In genomic region chr7:157493017-157493416, GRCh38 we compare ENCODE assay signal across 23 cellular contexts.
A peak's percentile ranks its signal among the peaks of the same experiment; 100 is the strongest.
DNase-seq lines count a peak whose midpoint lies in the region; ATAC-seq, FAIRE-seq and TF ChIP-seq lines count a peak whose summit lies in the region.
"Had no signal": no experiment of that assay in that cellular context is flagged by ENCODE, and none has a peak within 500 bp of the region (broad histone marks: within the 10 kb centered on the region; RNA-seq: fewer than 3 reads in every experiment).

No MANE protein-coding gene starts in this region.

- H2BK15ac ChIP-seq in H1 (ENCODE audit: low read length) = no peak overlapping the region

- no peak overlapping the region for H2BK120ac ChIP-seq in H1 (replicated peaks; ENCODE audit: low read depth, low read length)

- H3K9me3 ChIP-seq in right atrium auricular region = peaks cover 0 to 18% of the 10 kb centered on the region in 2 donors
- no peaks in the 10 kb centered on the region for H3K9me3 ChIP-seq in H1 (ENCODE audit: insufficient read depth in 2 of 2, low read depth in 1 of 2, low read length in 1 of 2)
- H3K9me3 ChIP-seq: mucosa of descending colon, thoracic aorta had no signal

- intact Hi-C loops in left cardiac atrium (cut with DNase I) = no loop called here

- H2BK12ac ChIP-seq in H1 (ENCODE audit: low read depth, low read length) = no peak overlapping the region

- POLR2A ChIA-PET in H1 (lab: Charles Lee; ENCODE audit: partially characterized antibody) = no interaction called here

- H3K4me3 ChIP-seq in right atrium auricular region (no peak overlapping the region), H1 (ENCODE audit: extremely low read depth in 1 of 4, insufficient read depth in 2 of 4, low read depth in 3 of 4, low read length in 4 of 4) (no peak overlapping the region)
- H3K4me3 ChIP-seq: left ventricle myocardium inferior, mucosa of descending colon, psoas muscle, spleen, thoracic aorta had no signal

- H3K27ac ChIP-seq in right atrium auricular region (no peak overlapping the region), H1 (ENCODE audit: low read depth, low read length) (no peak overlapping the region)
- H3K27ac ChIP-seq: left ventricle myocardium inferior, psoas muscle, spleen, thoracic aorta had no signal

- H4K91ac ChIP-seq in H1 (replicated peaks; ENCODE audit: insufficient read length, low read length) = no peak overlapping the region

- H4K8ac ChIP-seq in H1 (ENCODE audit: extremely low read depth, insufficient read depth, low read length) = 0 out of 2 replicates have a peak overlapping the region, but pooled peaks have one; percentile 38

- DNase-seq in right atrium auricular region (ENCODE audit: low spot score) (peak; percentile 50), left cardiac atrium (no peak), RKO (ENCODE audit: low spot score) (peak; percentile 34), H1 (ENCODE audit: low read depth in 1 of 2, low spot score in 2 of 2) (no peak), OCI-M1 (lab: John Stamatoyannopoulos, UW) (no peak)
- DNase-seq: activated B cell treated with CpG ODN at 0.5 μM for 24 hours; cerebellar nuclear complex; DMS79 treated with DMSO at 0.1 percent for 48 hours; effector memory CD8-positive, alpha-beta T cell; HFFc6; KG1; left ventricle myocardium inferior; mucosa of descending colon; NCI-H1092 treated with DMSO at 0.1 percent for 48 hours; NCI-H2107; NCI-H524 treated with DMSO at 0.1 percent for 48 hours; psoas muscle; SHP77 treated with DMSO at 0.1 percent for 48 hours; spleen; T-helper 1 cell had no signal

- no peak overlapping the region for H2AK5ac ChIP-seq in H1 (ENCODE audit: low read depth, low read length)

- FAIRE-seq in H1 (lab: Jason Lieb, UNC) = no peak

- WGBS in H1 (ENCODE audit: extremely low coverage in 1 of 2, insufficient coverage in 1 of 2, insufficient read length in 1 of 2, insufficient replicate concordance in 2 of 2, low coverage in 1 of 2, low lambda C conversion rate in 2 of 2, missing lambda C conversion rate in 1 of 2), 2 experiments = 89% methylated on average over 5 of the region's 5 CpGs; no CpG with 5 or more reads in 1 of the 2 experiments

- H3K14ac ChIP-seq in H1 (ENCODE audit: insufficient read length) = no peak overlapping the region

- no peak overlapping the region for H2BK20ac ChIP-seq in H1 (ENCODE audit: low read length)

- TF ChIP-seq POLR2A in H1 (IDR thresholded peaks at IDR 0.05; ENCODE audit: control extremely low read depth in 1 of 2, low read depth in 2 of 2, low read length in 2 of 2) = no peak

- no peak overlapping the region for H2BK5ac ChIP-seq in H1 (ENCODE audit: low read depth, low read length)

- no peaks in the 10 kb centered on the region; the same call in 1 of the 2 replicates for H3K79me1 ChIP-seq in H1 (ENCODE audit: low read depth, low read length)

- H3K27me3 ChIP-seq in right atrium auricular region (no peaks in the 10 kb centered on the region), H1 (replicated peaks in 1 of 4; ENCODE audit: control insufficient read depth in 3 of 4, extremely low read depth in 1 of 4, insufficient read depth in 3 of 4, low read length in 3 of 4) (no peaks in the 10 kb centered on the region)

- CTCF ChIA-PET in H1 (lab: Charles Lee; ENCODE audit: partially characterized antibody) = interaction anchor here (0.6 to 1.6 kb wide), 2 partner anchors 18 to 379 kb away, joined by 4 to 6 read pairs; no protein-coding TSS in a partner anchor

- no peak overlapping the region for H3K9ac ChIP-seq in H1 (replicated peaks in 1 of 4; ENCODE audit: extremely low read depth in 1 of 4, low read depth in 3 of 4, low read length in 3 of 4)

- TF ChIP-seq CTCF in right atrium auricular region (IDR thresholded peaks at IDR 0.05) = no peak
- TF ChIP-seq CTCF in H1 (IDR thresholded peaks at IDR 0.05; ENCODE audit: control extremely low read depth in 1 of 3, insufficient read depth in 1 of 3, low read depth in 1 of 3, low read length in 3 of 3) = no peak

- no peak overlapping the region for H3K4me2 ChIP-seq in H1 (ENCODE audit: insufficient read depth in 1 of 2, low read depth in 2 of 2, low read length in 2 of 2)

- no peak overlapping the region for H4K5ac ChIP-seq in H1 (ENCODE audit: insufficient read length, low read depth, low read length)

- H2AFZ ChIP-seq in H1 (ENCODE audit: low read length) = no peak overlapping the region

- TF ChIP-seq RAD21 in H1 (IDR thresholded peaks at IDR 0.05 in 1 of 2, conservative IDR thresholded peaks at IDR 0.05 in 1 of 2; ENCODE audit: low read depth in 2 of 2, low read length in 2 of 2) = no peak

- no peak for ATAC-seq in left cardiac atrium
- no peak for ATAC-seq in GM21515 (IDR thresholded peaks at IDR 0.05; ENCODE audit: unreplicated experiment)
- ATAC-seq in HG03139 (IDR thresholded peaks at IDR 0.05; ENCODE audit: unreplicated experiment) = no peak
- ATAC-seq: effector memory CD8-positive, alpha-beta T cell; mucosa of descending colon; psoas muscle had no signal

- H3K79me2 ChIP-seq in H1 (ENCODE audit: control insufficient read depth in 1 of 2, insufficient read depth in 2 of 2, low read length in 2 of 2) = no peaks in the 10 kb centered on the region

- no peak overlapping the region for H3K18ac ChIP-seq in H1 (ENCODE audit: extremely low read depth, low read length)

- no peak overlapping the region for H3K23ac ChIP-seq in H1 (ENCODE audit: insufficient read length)

- H3K36me3 ChIP-seq in right atrium auricular region (no peaks in the 10 kb centered on the region), H1 (ENCODE audit: control insufficient read depth in 2 of 4, insufficient read depth in 4 of 4, low read length in 3 of 4) (no peaks in the 10 kb centered on the region)
- H3K36me3 ChIP-seq: left ventricle myocardium inferior, spleen, thoracic aorta had no signal

- no peak overlapping the region for H3K56ac ChIP-seq in H1 (replicated peaks; ENCODE audit: insufficient read length, low read depth, low read length)

- H4K20me1 ChIP-seq in H1 (replicated peaks in 1 of 2; ENCODE audit: control insufficient read depth in 1 of 2, insufficient read depth in 2 of 2, low read length in 2 of 2) = no peaks in the 10 kb centered on the region

- H3K4ac ChIP-seq in H1 (replicated peaks; ENCODE audit: insufficient read length, low read depth, low read length) = no peak overlapping the region

- no peaks in the 10 kb centered on the region for H3K23me2 ChIP-seq in H1 (ENCODE audit: low read depth, low read length)

- no peak for TF ChIP-seq EP300 in H1 (IDR thresholded peaks at IDR 0.05; ENCODE audit: borderline replicate concordance in 1 of 2, low read depth in 2 of 2, low read length in 2 of 2)

- H3K4me1 ChIP-seq in right atrium auricular region (no peaks in the 10 kb centered on the region), H1 (replicated peaks in 1 of 4; ENCODE audit: control insufficient read depth in 3 of 4, insufficient read depth in 4 of 4, low read length in 3 of 4) (no peaks in the 10 kb centered on the region)
- H3K4me1 ChIP-seq: left ventricle myocardium inferior, psoas muscle had no signal

TF ChIP-seq in H1, 55 proteins besides CTCF, POLR2A, EP300 and RAD21:
- TF ChIP-seq CBX5 (IDR thresholded peaks at IDR 0.05; ENCODE audit: low read depth, low read length) (no peak), EZH2 (IDR thresholded peaks at IDR 0.05; ENCODE audit: low read depth, low read length, severe bottlenecking) (no peak), SP4 (IDR thresholded peaks at IDR 0.05; ENCODE audit: low read length) (no peak), TAF7 (optimal IDR thresholded peaks at IDR 0.05; ENCODE audit: borderline replicate concordance, low read depth, low read length) (no peak), MAX (IDR thresholded peaks at IDR 0.05) (no peak), ZNF274 (IDR thresholded peaks at IDR 0.05; ENCODE audit: borderline replicate concordance, extremely low read depth, low read length) (no peak), RBBP5 (IDR thresholded peaks at IDR 0.05; ENCODE audit: borderline replicate concordance, low read depth, low read length) (no peak), RFX5 (IDR thresholded peaks at IDR 0.05; ENCODE audit: borderline replicate concordance, low read depth, low read length) (no peak), POLR2AphosphoS5 (IDR thresholded peaks at IDR 0.05; ENCODE audit: low read depth, low read length) (no peak), JUND (IDR thresholded peaks at IDR 0.05; ENCODE audit: low read length) (no peak), SIN3A (conservative IDR thresholded peaks at IDR 0.05 in 1 of 2, IDR thresholded peaks at IDR 0.05 in 1 of 2; ENCODE audit: low read depth in 1 of 2, low read length in 2 of 2) (no peak)

Comparison
In these comparisons a context has a peak if more than half of its experiments do, and no peak if none do; other contexts are left out.
1. DNase-seq: peak in right atrium auricular region (single experiment) and RKO (single experiment); none in left cardiac atrium (single experiment), H1 (0 of 2) and OCI-M1 (single experiment).